8 cellular contexts compared by ENCODE assay signal in genomic region chr19:54449701-54450069, GRCh38. TPM values are rescaled to one million over a fixed set of nuclear protein-coding genes. Genes with fewer than 3 reads are reported as not detected.
DNase-seq lines count a peak whose midpoint lies in the region; ATAC-seq and TF ChIP-seq lines count a peak whose summit lies in the region.

No MANE protein-coding gene starts in this region.

- H3K27me3 ChIP-seq in Peyer's patch: no peaks in the 10 kb centered on the region
- no peaks in the 10 kb centered on the region for H3K27me3 ChIP-seq in esophagus (ENCODE audit: control insufficient read depth in 1 of 2, insufficient read depth in 2 of 2, low read length in 2 of 2)
- no peaks in the 10 kb centered on the region for H3K27me3 ChIP-seq in rectal smooth muscle tissue (ENCODE audit: control insufficient read depth, insufficient read depth, low read length)

- 0% methylated on average over 20 to 21 of the region's 21 CpGs for WGBS in esophagus, 2 donors

- TF ChIP-seq POLR2A in Peyer's patch (IDR thresholded peaks at IDR 0.05): no peak

- H3K9me3 ChIP-seq in Peyer's patch (no peaks in the 10 kb centered on the region), esophagus (ENCODE audit: control insufficient read depth in 2 of 2, insufficient read depth in 1 of 2, low read depth in 1 of 2, low read length in 1 of 2) (no peaks in the 10 kb centered on the region)

- peak overlapping the region; percentile 93 for H3K9ac ChIP-seq in rectal smooth muscle tissue (ENCODE audit: low read length)

- DNase-seq in Peyer's patch (no peak), D341Med (ENCODE audit: low spot score) (no peak), NCI-H774 (lab: John Stamatoyannopoulos, UW) (no peak), AG20443 (ENCODE audit: low spot score) (no peak), medulla oblongata (ENCODE audit: extremely low spot score) (no peak)

- H3K36me3 ChIP-seq in Peyer's patch (peaks cover 0 to 54% (median 4%) of the 10 kb centered on the region in 3 donors), esophagus (ENCODE audit: control insufficient read depth in 2 of 2, insufficient read depth in 2 of 2, low read length in 1 of 2) (peaks cover 14 to 35% of the 10 kb centered on the region in 2 donors), rectal smooth muscle tissue (ENCODE audit: control insufficient read depth, insufficient read depth, low read length) (peaks cover 34% of the 10 kb centered on the region)

- peak; percentile 4 for ATAC-seq in GM18909 (IDR thresholded peaks at IDR 0.05; ENCODE audit: poor library complexity, unreplicated experiment)

- H3K4me3 ChIP-seq in Peyer's patch (peak overlapping the region; percentile 69 to 85 (median 85)), esophagus (ENCODE audit: low read depth in 1 of 2, low read length in 2 of 2) (peak overlapping the region; percentile 74 to 93), rectal smooth muscle tissue (ENCODE audit: low read length) (peak overlapping the region; percentile 97)

- H3K27ac ChIP-seq in Peyer's patch (peak overlapping the region; percentile 94 to 98 (median 96)), esophagus (ENCODE audit: low read depth in 2 of 2, low read length in 1 of 2) (peak overlapping the region; percentile 98 to 99), rectal smooth muscle tissue (ENCODE audit: low read depth, low read length) (peak overlapping the region; percentile 99)

- TF ChIP-seq CTCF in Peyer's patch (IDR thresholded peaks at IDR 0.05): no peak

- peaks cover 13 to 56% (median 18%) of the 10 kb centered on the region in 4 donors for H3K4me1 ChIP-seq in Peyer's patch
- H3K4me1 ChIP-seq in esophagus (ENCODE audit: control insufficient read depth in 2 of 2, insufficient read depth in 2 of 2, low read length in 1 of 2): peaks cover 5 to 16% of the 10 kb centered on the region in 2 donors
- H3K4me1 ChIP-seq in rectal smooth muscle tissue (ENCODE audit: control insufficient read depth, insufficient read depth, low read length): peaks cover 14% of the 10 kb centered on the region

RNA-seq across cellular contexts. Expression of gene LENG8, which starts 0.7 kb away (rescaled TPM):
- 100 to 1,000 TPM; 154 to 481 (median 360) TPM for total RNA-seq in Peyer's patch
- polyA plus RNA-seq in esophagus: 100 to 1,000 TPM in 1 of 2 donors, 10 to 100 TPM in 1; 55.3 to 137 TPM

RNA-seq across cellular contexts. Expression of gene LENG9, which starts 13.9 kb away (rescaled TPM):
- 10 to 100 TPM; 11.0 to 18.9 (median 15.8) TPM for total RNA-seq in Peyer's patch
- polyA plus RNA-seq in esophagus: 1 to 10 TPM; 4.4 to 5.8 TPM

RNA-seq across cellular contexts. Expression of gene CDC42EP5, which starts 23.4 kb away (rescaled TPM):
- 100 to 1,000 TPM in 1 of 4 donors, 10 to 100 TPM in 3; 38.0 to 133 (median 94.1) TPM for total RNA-seq in Peyer's patch
- 10 to 100 TPM in 1 of 2 donors, 1 to 10 TPM in 1; 7.0 to 13.1 TPM for polyA plus RNA-seq in esophagus

RNA-seq across cellular contexts. Expression of gene TTYH1, which starts 34.4 kb away (rescaled TPM):
- total RNA-seq in Peyer's patch: under 1 TPM in 1 of 4 donors, not detected in 3; 0.35 TPM
- 1 to 10 TPM in 1 of 2 donors, under 1 TPM in 1; 0.82 to 3.7 TPM for polyA plus RNA-seq in esophagus

RNA-seq across cellular contexts. Expression of gene LAIR2, which starts 52.9 kb away (rescaled TPM):
- total RNA-seq in Peyer's patch: not detected
- under 1 TPM in 1 of 2 donors, not detected in 1; 0.08 TPM for polyA plus RNA-seq in esophagus
